Comparison of ENCODE assay signal across 25 cellular contexts in genomic region chr16:80986557-80986956, GRCh38. TPM values are rescaled to one million over a fixed set of nuclear protein-coding genes. Genes with fewer than 3 reads are reported as not detected.
DNase-seq lines count a peak whose midpoint lies in the region; ATAC-seq and TF ChIP-seq lines count a peak whose summit lies in the region.
"Had no signal": no experiment of that assay in that cellular context is flagged by ENCODE, and none has a peak within 500 bp of the region (broad histone marks: within the 10 kb centered on the region; RNA-seq: fewer than 3 reads in every experiment).

No MANE protein-coding gene starts in this region.

- no peak for TF ChIP-seq CTCF in endothelial cell (IDR thresholded peaks at IDR 0.05; ENCODE audit: unreplicated experiment)

- H3K9me3 Mint-ChIP-seq in endothelial cell (ENCODE audit: unreplicated experiment) = no peaks in the 10 kb centered on the region
- H3K9me3 Mint-ChIP-seq: brain; natural killer cell treated with Interleukin-12 subunit alpha and Interleukin-12 subunit beta and Interleukin-15 and Interleukin-18, amount 100 ng/mL, for 72 hours; stimulated activated naive B cell treated with anti-CD40 and anti-IgM and Interleukin-4, amounts not matched to agents 10 μg/mL and 1 μg/mL and 100 μg/mL, for 72 hours had no signal

- peak overlapping the region; percentile 11 for H3K27ac Mint-ChIP-seq in T-helper 17 cell
- H3K27ac Mint-ChIP-seq in endothelial cell (ENCODE audit: unreplicated experiment) = peak overlapping the region; percentile 68
- H3K27ac Mint-ChIP-seq: brain; natural killer cell treated with Interleukin-12 subunit alpha and Interleukin-12 subunit beta and Interleukin-15 and Interleukin-18, amount 100 ng/mL, for 72 hours; stimulated activated naive B cell treated with anti-CD40 and anti-IgM and Interleukin-4, amounts not matched to agents 10 μg/mL and 1 μg/mL and 100 μg/mL, for 72 hours had no signal

- no peak for ATAC-seq in T-helper 17 cell
- no peak for ATAC-seq in HG03139 (IDR thresholded peaks at IDR 0.05; ENCODE audit: unreplicated experiment)
- ATAC-seq in HG02571 (IDR thresholded peaks at IDR 0.05; ENCODE audit: unreplicated experiment) = no peak
- ATAC-seq in HG03432 (IDR thresholded peaks at IDR 0.05; ENCODE audit: unreplicated experiment) = no peak
- ATAC-seq: A549; natural killer cell treated with Interleukin-12 subunit alpha and Interleukin-12 subunit beta and Interleukin-15 and Interleukin-18, amount 100 ng/mL, for 72 hours; stimulated activated naive B cell treated with anti-CD40 and anti-IgM and Interleukin-4, amounts not matched to agents 10 μg/mL and 1 μg/mL and 100 μg/mL, for 72 hours had no signal

- no peaks in the 10 kb centered on the region for H3K9me3 ChIP-seq in T-helper 17 cell (ENCODE audit: control insufficient read depth, low read length, poor library complexity, severe bottlenecking)
- H3K9me3 ChIP-seq: A549, HAP-1, Peyer's patch, testis, uterus had no signal

- H3K4me1 Mint-ChIP-seq in T-helper 17 cell = peaks cover 32% of the 10 kb centered on the region
- peaks cover 34% of the 10 kb centered on the region for H3K4me1 Mint-ChIP-seq in endothelial cell (ENCODE audit: unreplicated experiment)

- DNase-seq in NCI-H82 (lab: John Stamatoyannopoulos, UW) (peak; percentile 61), NCI-H82 treated with DMSO at 0.1 percent for 48 hours (lab: John Stamatoyannopoulos, UW; ENCODE audit: unreplicated experiment) (no peak), G401 (ENCODE audit: low spot score) (peak; percentile 23), T-helper 17 cell (no peak), endothelial cell (ENCODE audit: low spot score) (no peak)
- DNase-seq: activated CD4-positive, alpha-beta T cell treated with anti-CD3 and anti-CD28 coated beads, Interleukin-2, amount 50 U/mL, for 48 hours; activated CD4-positive, CD25-positive, alpha-beta regulatory T cell; activated gamma-delta T cell treated with Interleukin-2 at 50 U/mL for 16 hours; effector memory CD4-positive, alpha-beta T cell; MM.1S; NCI-H1417; Peyer's patch; retina; stimulated activated CD4-positive, alpha-beta T cell treated with anti-CD3 and anti-CD28 coated beads, Interleukin-2, amount 100 ng/mL, for 48 hours; stimulated activated naive B cell treated with anti-CD40 and anti-IgM and Interleukin-4, amounts not matched to agents 10 μg/mL and 1 μg/mL and 100 μg/mL, for 72 hours; T-helper 2 cell; testis; uterus had no signal

- no peak overlapping the region for H3K4me3 Mint-ChIP-seq in T-helper 17 cell
- H3K4me3 Mint-ChIP-seq in endothelial cell (ENCODE audit: unreplicated experiment) = no peak overlapping the region
- H3K4me3 Mint-ChIP-seq: brain; natural killer cell treated with Interleukin-12 subunit alpha and Interleukin-12 subunit beta and Interleukin-15 and Interleukin-18, amount 100 ng/mL, for 72 hours; stimulated activated naive B cell treated with anti-CD40 and anti-IgM and Interleukin-4, amounts not matched to agents 10 μg/mL and 1 μg/mL and 100 μg/mL, for 72 hours had no signal

- H3K27me3 Mint-ChIP-seq in T-helper 17 cell = no peaks in the 10 kb centered on the region
- H3K27me3 Mint-ChIP-seq in endothelial cell (ENCODE audit: unreplicated experiment) = no peaks in the 10 kb centered on the region
- H3K27me3 Mint-ChIP-seq: brain; natural killer cell treated with Interleukin-12 subunit alpha and Interleukin-12 subunit beta and Interleukin-15 and Interleukin-18, amount 100 ng/mL, for 72 hours; stimulated activated naive B cell treated with anti-CD40 and anti-IgM and Interleukin-4, amounts not matched to agents 10 μg/mL and 1 μg/mL and 100 μg/mL, for 72 hours had no signal

- in situ Hi-C loops in G401 (cut with HindIII; ENCODE audit: low sequenced_read_pairs) = no loop called here

- H3K36me3 Mint-ChIP-seq in T-helper 17 cell (ENCODE audit: low read depth) = peaks cover 15% of the 10 kb centered on the region
- no peaks in the 10 kb centered on the region for H3K36me3 Mint-ChIP-seq in endothelial cell (ENCODE audit: low read depth, unreplicated experiment)
- H3K36me3 Mint-ChIP-seq: natural killer cell treated with Interleukin-12 subunit alpha and Interleukin-12 subunit beta and Interleukin-15 and Interleukin-18, amount 100 ng/mL, for 72 hours had no signal

RNA-seq across cellular contexts. Expression of gene CMC2, which starts 20.1 kb away (rescaled TPM):
- total RNA-seq in G401 (2014; rRNA removed; shearing (Covaris generic)) = 89.8 and 180 TPM in 2 replicates
- total RNA-seq in T-helper 17 cell (10 to 100 TPM; 78.3 to 86.6 TPM), endothelial cell (ENCODE audit: unreplicated experiment) (51.1 TPM)

RNA-seq across cellular contexts. Expression of gene CENPN, which starts 20.5 kb away (rescaled TPM):
- total RNA-seq in G401 (2014; rRNA removed; shearing (Covaris generic)) = 68.7 and 173 TPM in 2 replicates
- 10 to 100 TPM in 1 of 2 donors, 1 to 10 TPM in 1; 8.8 to 14.8 TPM for total RNA-seq in T-helper 17 cell
- 17.0 TPM for total RNA-seq in endothelial cell (ENCODE audit: unreplicated experiment)

RNA-seq across cellular contexts. Expression of gene ATMIN, which starts 49.1 kb away (rescaled TPM):
- total RNA-seq in G401 (2014; rRNA removed; shearing (Covaris generic)) = 46.9 and 59.6 TPM in 2 replicates
- 10 to 100 TPM; 31.3 to 31.5 TPM for total RNA-seq in T-helper 17 cell
- total RNA-seq in endothelial cell (ENCODE audit: unreplicated experiment) = 33.2 TPM

Comparison
In these comparisons a context has a peak if more than half of its experiments do, and no peak if none do; other contexts are left out.
1. DNase-seq: peak in NCI-H82 (single experiment) and G401 (single experiment); none in NCI-H82 treated with DMSO at 0.1 percent for 48 hours (single experiment), T-helper 17 cell (0 of 3) and endothelial cell (single experiment).